Comparison of ENCODE assay signal across 14 cellular contexts in genomic region chr22:41096391-41096790, GRCh38. TPM values are rescaled to one million over a fixed set of nuclear protein-coding genes. Genes with fewer than 3 reads are reported as not detected.
A peak's percentile ranks its signal among the peaks of the same experiment; 100 is the strongest.
DNase-seq lines count a peak whose midpoint lies in the region; ATAC-seq and TF ChIP-seq lines count a peak whose summit lies in the region.
"Had no signal": no experiment of that assay in that cellular context is flagged by ENCODE, and none has a peak within 500 bp of the region (broad histone marks: within the 10 kb centered on the region; RNA-seq: fewer than 3 reads in every experiment).

No MANE protein-coding gene starts in this region.

- H3K27ac Mint-ChIP-seq in CD14-positive monocyte, result peak overlapping the region in 3 of 7 donors; percentile 32 to 84 (median 53)
- H3K27ac Mint-ChIP-seq in activated naive CD8-positive, alpha-beta T cell treated with anti-CD3 and anti-CD28 coated beads, Interleukin-2, amount 10 ng/mL, durations not matched to agents 7 days and 5 days, result no peak overlapping the region
- H3K27ac Mint-ChIP-seq in naive thymus-derived CD8-positive, alpha-beta T cell, result peak overlapping the region in 8 of 10 donors; percentile 7 to 87 (median 69)

- H3K36me3 Mint-ChIP-seq in CD14-positive monocyte, result peaks cover 14 to 42% of the 10 kb centered on the region in 2 donors
- H3K36me3 Mint-ChIP-seq in activated naive CD8-positive, alpha-beta T cell treated with anti-CD3 and anti-CD28 coated beads, Interleukin-2, amount 10 ng/mL, durations not matched to agents 7 days and 5 days, result peaks cover 30% of the 10 kb centered on the region
- H3K36me3 Mint-ChIP-seq in naive thymus-derived CD8-positive, alpha-beta T cell, result peaks cover 0 to 38% (median 5%) of the 10 kb centered on the region in 3 donors

- no peaks in the 10 kb centered on the region for H3K9me3 ChIP-seq in uterus
- H3K9me3 ChIP-seq: HAP-1 had no signal

- H3K27me3 ChIP-seq in uterus, result no peaks in the 10 kb centered on the region

- H3K4me1 ChIP-seq in uterus, result peaks cover 7 to 8% of the 10 kb centered on the region in 2 donors

- no peak for ATAC-seq in activated naive CD8-positive, alpha-beta T cell treated with anti-CD3 and anti-CD28 coated beads, Interleukin-2, amount 10 ng/mL, durations not matched to agents 7 days and 5 days (ENCODE audit: low read depth)
- no peak for ATAC-seq in naive thymus-derived CD8-positive, alpha-beta T cell

- TF ChIP-seq POLR2A in uterus (IDR thresholded peaks at IDR 0.05), result no peak

- H3K36me3 ChIP-seq in uterus, result no peaks in the 10 kb centered on the region

- H3K27me3 Mint-ChIP-seq in CD14-positive monocyte (ENCODE audit: low read depth in 3 of 3), result peaks cover 0 to 3% (median 0%) of the 10 kb centered on the region in 3 donors
- H3K27me3 Mint-ChIP-seq in activated naive CD8-positive, alpha-beta T cell treated with anti-CD3 and anti-CD28 coated beads, Interleukin-2, amount 10 ng/mL, durations not matched to agents 7 days and 5 days, result no peaks in the 10 kb centered on the region
- no peaks in the 10 kb centered on the region for H3K27me3 Mint-ChIP-seq in naive thymus-derived CD8-positive, alpha-beta T cell

- POLR2A ChIA-PET in activated naive CD8-positive, alpha-beta T cell treated with anti-CD3 and anti-CD28 coated beads, Interleukin-2, amount 10 ng/mL, durations not matched to agents 7 days and 5 days (lab: Charles Lee), result interaction anchor here (0.7 to 2.0 kb wide), 3 partner anchors 75 to 654 kb away, joined by 3 to 10 read pairs (median 8); partner anchors contain the start of gene RBX1
- POLR2A ChIA-PET in naive thymus-derived CD8-positive, alpha-beta T cell (lab: Charles Lee), result interaction anchor here (0.6 to 1.8 kb wide), 4 partner anchors 16 to 152 kb away, joined by 3 to 5 read pairs (median 3); partner anchors contain the start of gene RBX1

- peaks cover 0 to 2% (median 0%) of the 10 kb centered on the region in 7 donors for H3K9me3 Mint-ChIP-seq in CD14-positive monocyte
- no peaks in the 10 kb centered on the region for H3K9me3 Mint-ChIP-seq in activated naive CD8-positive, alpha-beta T cell treated with anti-CD3 and anti-CD28 coated beads, Interleukin-2, amount 10 ng/mL, durations not matched to agents 7 days and 5 days
- no peaks in the 10 kb centered on the region for H3K9me3 Mint-ChIP-seq in naive thymus-derived CD8-positive, alpha-beta T cell

- H3K4me3 ChIP-seq in HFF-Myc (replicated peaks; ENCODE audit: low read depth, low read length) (peak overlapping the region; percentile 78; the same call in 1 of the 2 replicates), uterus (peak overlapping the region in 1 of 2 donors; percentile 4)
- H3K4me3 ChIP-seq: skin epidermis had no signal

- peak overlapping the region; percentile 27 to 39 for H3K4me3 Mint-ChIP-seq in CD14-positive monocyte
- H3K4me3 Mint-ChIP-seq in activated naive CD8-positive, alpha-beta T cell treated with anti-CD3 and anti-CD28 coated beads, Interleukin-2, amount 10 ng/mL, durations not matched to agents 7 days and 5 days, result peak overlapping the region; percentile 99
- H3K4me3 Mint-ChIP-seq in naive thymus-derived CD8-positive, alpha-beta T cell, result peak overlapping the region; percentile 2 to 100 (median 98)

- no peak for DNase-seq in CD14-positive monocyte (ENCODE audit: low spot score)
- DNase-seq in HFF-Myc (ENCODE audit: extremely low read depth, low read depth), result no peak
- DNase-seq in activated naive CD8-positive, alpha-beta T cell treated with anti-CD3 and anti-CD28 coated beads, Interleukin-2, amount 10 ng/mL, durations not matched to agents 7 days and 5 days, result no peak
- no peak for DNase-seq in naive thymus-derived CD8-positive, alpha-beta T cell
- no peak for DNase-seq in HK-2 (ENCODE audit: unreplicated experiment)
- no peak for DNase-seq in NCI-H1694 (lab: John Stamatoyannopoulos, UW)
- DNase-seq in uterus, result no peak
- DNase-seq in SIG-M5 (lab: John Stamatoyannopoulos, UW), result no peak
- DNase-seq: effector CD4-positive, alpha-beta T cell; KBM-7; midbrain; WERI-Rb-1 had no signal

- H3K4me1 Mint-ChIP-seq in CD14-positive monocyte, result peaks cover 52% of the 10 kb centered on the region
- H3K4me1 Mint-ChIP-seq in activated naive CD8-positive, alpha-beta T cell treated with anti-CD3 and anti-CD28 coated beads, Interleukin-2, amount 10 ng/mL, durations not matched to agents 7 days and 5 days, result peaks cover 30% of the 10 kb centered on the region
- peaks cover 33 to 73% (median 68%) of the 10 kb centered on the region in 4 donors for H3K4me1 Mint-ChIP-seq in naive thymus-derived CD8-positive, alpha-beta T cell

- intact Hi-C loops in CD14-positive monocyte (cut with micrococcal nuclease), result no loop called here
- intact Hi-C loops in uterus (cut with DNase I; ENCODE audit: low total_unique reads), result no loop called here

- TF ChIP-seq CTCF in CD14-positive monocyte (IDR thresholded peaks at IDR 0.05), result no peak
- no peak for TF ChIP-seq CTCF in HFF-Myc (IDR thresholded peaks at IDR 0.05; ENCODE audit: low read depth, low read length, missing control alignments)
- TF ChIP-seq CTCF in uterus (IDR thresholded peaks at IDR 0.05), result no peak

- H3K27ac ChIP-seq in uterus, result no peak overlapping the region
- H3K27ac ChIP-seq: skin epidermis, WERI-Rb-1 had no signal

RNA-seq across cellular contexts. Expression of gene EP300, which starts 4.0 kb away (rescaled TPM):
- polyA plus RNA-seq in CD14-positive monocyte, result 10 to 100 TPM in 1 of 2 donors, 1 to 10 TPM in 1; 5.7 to 16.8 TPM
- 10 to 100 TPM; 82.9 to 85.4 TPM for total RNA-seq in activated naive CD8-positive, alpha-beta T cell treated with anti-CD3 and anti-CD28 coated beads, Interleukin-2, amount 10 ng/mL, durations not matched to agents 7 days and 5 days
- 100 to 1,000 TPM; 106 to 116 TPM for total RNA-seq in naive thymus-derived CD8-positive, alpha-beta T cell
- polyA plus RNA-seq in naive thymus-derived CD8-positive, alpha-beta T cell, result 10 to 100 TPM in 1 of 3 donors, 1 to 10 TPM in 2; 8.3 to 20.3 (median 8.5) TPM
- 100 to 1,000 TPM in 1 of 4 donors, 10 to 100 TPM in 3; 18.8 to 116 (median 72.5) TPM for total RNA-seq in uterus

Comparison
In these comparisons a context has a peak if more than half of its experiments do, and no peak if none do; other contexts are left out.
1. H3K4me3 Mint-ChIP-seq: peak in every context shown above with its lines; median percentile 99 in activated naive CD8-positive, alpha-beta T cell treated with anti-CD3 and anti-CD28 coated beads, Interleukin-2, amount 10 ng/mL, durations not matched to agents 7 days and 5 days; 98 in naive thymus-derived CD8-positive, alpha-beta T cell; 33 in CD14-positive monocyte.